Comparison of ENCODE assay signal across 10 cellular contexts in genomic region chr5:19987594-19988345, GRCh38. TPM values are rescaled to one million over a fixed set of nuclear protein-coding genes. Genes with fewer than 3 reads are reported as not detected.
DNase-seq lines count a peak whose midpoint lies in the region; ATAC-seq and TF ChIP-seq lines count a peak whose summit lies in the region.
"Had no signal": no experiment of that assay in that cellular context is flagged by ENCODE, and none has a peak within 500 bp of the region (broad histone marks: within the 10 kb centered on the region; RNA-seq: fewer than 3 reads in every experiment).

Gene CDH18 (minus strand): TSS chr5:19988200. CDS start chr5:19838986, 149,214 bp downstream.

- no peaks in the 10 kb centered on the region for H3K36me3 ChIP-seq in ACC112 (ENCODE audit: insufficient read depth, low read length)
- no peaks in the 10 kb centered on the region for H3K36me3 ChIP-seq in HUES6 (ENCODE audit: control insufficient read depth, insufficient read depth, low read length)
- no peaks in the 10 kb centered on the region for H3K36me3 ChIP-seq in SU-DHL-6 (ENCODE audit: low read length)

- H3K27ac ChIP-seq in ACC112 (ENCODE audit: low read depth, low read length) (no peak within 1 kb of the TSS), HUES6 (ENCODE audit: low read depth, low read length) (no peak within 1 kb of the TSS), SU-DHL-6 (ENCODE audit: low read depth, low read length) (no peak within 1 kb of the TSS)
- H3K27ac ChIP-seq: VCaP had no signal

- H3K27ac Mint-ChIP-seq in glutamatergic neuron (ENCODE audit: unreplicated experiment) (no peak within 1 kb of the TSS), progenitor cell of endocrine pancreas (no peak within 1 kb of the TSS)
- H3K27ac Mint-ChIP-seq: CD4-positive, CD25-positive, alpha-beta regulatory T cell had no signal

- H3K4me3 ChIP-seq in ACC112 (ENCODE audit: low read depth, low read length): peak within 1 kb of the TSS; percentile 73
- H3K4me3 ChIP-seq in HUES6 (ENCODE audit: low read depth, low read length): peak within 1 kb of the TSS; percentile 62
- no peak within 1 kb of the TSS for H3K4me3 ChIP-seq in SU-DHL-6 (ENCODE audit: insufficient read depth, low read length, poor library complexity, severe bottlenecking)

- H3K9ac ChIP-seq in HUES6 (ENCODE audit: low read length) (peak within 1 kb of the TSS; percentile 7), SU-DHL-6 (ENCODE audit: low read length) (no peak within 1 kb of the TSS)

- H2AFZ ChIP-seq in ACC112 (ENCODE audit: low read length, unreplicated experiment) (peak within 1 kb of the TSS; percentile 94), SU-DHL-6 (ENCODE audit: low read depth, low read length, severe bottlenecking) (peak within 1 kb of the TSS; percentile 11)

- no peak for TF ChIP-seq CTCF in SU-DHL-6 (IDR thresholded peaks at IDR 0.05; ENCODE audit: insufficient read depth, low read length, poor library complexity, severe bottlenecking)
- TF ChIP-seq CTCF in glutamatergic neuron (IDR thresholded peaks at IDR 0.05; ENCODE audit: partially characterized antibody, unreplicated experiment): no peak
- no peak for TF ChIP-seq CTCF in progenitor cell of endocrine pancreas (IDR thresholded peaks at IDR 0.05; ENCODE audit: unreplicated experiment)

- H3K4me3 Mint-ChIP-seq in glutamatergic neuron (ENCODE audit: unreplicated experiment) (peak within 1 kb of the TSS; percentile 91), progenitor cell of endocrine pancreas (ENCODE audit: low read depth) (peak within 1 kb of the TSS; percentile 57)
- H3K4me3 Mint-ChIP-seq: CD4-positive, CD25-positive, alpha-beta regulatory T cell had no signal

- H3K79me2 ChIP-seq in ACC112 (ENCODE audit: control insufficient read depth, insufficient read depth, low read length, unreplicated experiment) (no peaks in the 10 kb centered on the region), SU-DHL-6 (ENCODE audit: insufficient read depth, low read length) (no peaks in the 10 kb centered on the region)

- H4K20me1 ChIP-seq in SU-DHL-6 (ENCODE audit: low read depth, low read length): no peaks in the 10 kb centered on the region

- H3K9me2 ChIP-seq in SU-DHL-6 (replicated peaks; ENCODE audit: insufficient read depth, low read length): no peaks in the 10 kb centered on the region

- no peak within 1 kb of the TSS for H3K4me2 ChIP-seq in SU-DHL-6 (ENCODE audit: low read depth, low read length, poor library complexity, severe bottlenecking)

- H3K9me3 ChIP-seq in HUES6 (ENCODE audit: control insufficient read depth, insufficient read depth, low read depth, low read length) (no peaks in the 10 kb centered on the region), SU-DHL-6 (ENCODE audit: insufficient read depth, low read length) (no peaks in the 10 kb centered on the region)

- H3F3A ChIP-seq in SU-DHL-6 (ENCODE audit: insufficient read depth): no peaks in the 10 kb centered on the region

- H3K4me1 Mint-ChIP-seq in glutamatergic neuron (ENCODE audit: low read depth, unreplicated experiment) (peaks cover 3% of the 10 kb centered on the region), progenitor cell of endocrine pancreas (ENCODE audit: low read depth) (peaks cover 12% of the 10 kb centered on the region)
- H3K4me1 Mint-ChIP-seq: CD4-positive, CD25-positive, alpha-beta regulatory T cell had no signal

- H3K27me3 ChIP-seq in ACC112 (ENCODE audit: insufficient read depth, low read length): no peaks in the 10 kb centered on the region
- peaks cover 45% of the 10 kb centered on the region for H3K27me3 ChIP-seq in HUES6 (ENCODE audit: control insufficient read depth, insufficient read depth, low read length)
- H3K27me3 ChIP-seq in SU-DHL-6 (ENCODE audit: low read length): no peaks in the 10 kb centered on the region

- ATAC-seq in GM19455 (IDR thresholded peaks at IDR 0.05; ENCODE audit: unreplicated experiment): no peak

- H3K4me1 ChIP-seq in ACC112 (ENCODE audit: control insufficient read depth, insufficient read depth, low read length, unreplicated experiment) (peaks cover 14% of the 10 kb centered on the region), HUES6 (ENCODE audit: control insufficient read depth, insufficient read depth, low read length) (0 out of 2 replicates have a peak, but pooled peaks cover 4% of the 10 kb centered on the region)

- TF ChIP-seq POLR2A in erythroblast (IDR thresholded peaks at IDR 0.05; ENCODE audit: low read length): no peak

- H3K27me3 Mint-ChIP-seq in glutamatergic neuron (ENCODE audit: unreplicated experiment) (no peaks in the 10 kb centered on the region), progenitor cell of endocrine pancreas (peaks cover 43% of the 10 kb centered on the region)
- H3K27me3 Mint-ChIP-seq: CD4-positive, CD25-positive, alpha-beta regulatory T cell had no signal

- no peaks in the 10 kb centered on the region for H3K9me3 Mint-ChIP-seq in glutamatergic neuron (ENCODE audit: unreplicated experiment)
- H3K9me3 Mint-ChIP-seq in progenitor cell of endocrine pancreas (ENCODE audit: low read depth): no peaks in the 10 kb centered on the region

- DNase-seq in glutamatergic neuron (peak; percentile 79), progenitor cell of endocrine pancreas (ENCODE audit: low spot score, unreplicated experiment) (peak; percentile 42), erythroblast (lab: John Stamatoyannopoulos, UW) (no peak), RKO (ENCODE audit: low spot score) (no peak)
- DNase-seq: CD4-positive, CD25-positive, alpha-beta regulatory T cell had no signal

- H3K36me3 Mint-ChIP-seq in glutamatergic neuron (ENCODE audit: unreplicated experiment): no peaks in the 10 kb centered on the region
- H3K36me3 Mint-ChIP-seq in progenitor cell of endocrine pancreas (ENCODE audit: insufficient read depth): no peaks in the 10 kb centered on the region
- H3K36me3 Mint-ChIP-seq: CD4-positive, CD25-positive, alpha-beta regulatory T cell had no signal

RNA-seq across cellular contexts. Expression of gene CDH18, which starts in this region (rescaled TPM):
- total RNA-seq in glutamatergic neuron (ENCODE audit: unreplicated experiment) (0.49 TPM), progenitor cell of endocrine pancreas (1.9 and 3.1 TPM in 2 replicates)
- total RNA-seq: CD4-positive, CD25-positive, alpha-beta regulatory T cell had no signal

Comparison
In these comparisons a context has a peak if more than half of its experiments do, and no peak if none do; other contexts are left out.
1. Peak in DNase-seq in glutamatergic neuron; RNA of the gene not detected or under 1 TPM.